ENCODE assay signal across 1 cellular context in the genomic region with DNA sequence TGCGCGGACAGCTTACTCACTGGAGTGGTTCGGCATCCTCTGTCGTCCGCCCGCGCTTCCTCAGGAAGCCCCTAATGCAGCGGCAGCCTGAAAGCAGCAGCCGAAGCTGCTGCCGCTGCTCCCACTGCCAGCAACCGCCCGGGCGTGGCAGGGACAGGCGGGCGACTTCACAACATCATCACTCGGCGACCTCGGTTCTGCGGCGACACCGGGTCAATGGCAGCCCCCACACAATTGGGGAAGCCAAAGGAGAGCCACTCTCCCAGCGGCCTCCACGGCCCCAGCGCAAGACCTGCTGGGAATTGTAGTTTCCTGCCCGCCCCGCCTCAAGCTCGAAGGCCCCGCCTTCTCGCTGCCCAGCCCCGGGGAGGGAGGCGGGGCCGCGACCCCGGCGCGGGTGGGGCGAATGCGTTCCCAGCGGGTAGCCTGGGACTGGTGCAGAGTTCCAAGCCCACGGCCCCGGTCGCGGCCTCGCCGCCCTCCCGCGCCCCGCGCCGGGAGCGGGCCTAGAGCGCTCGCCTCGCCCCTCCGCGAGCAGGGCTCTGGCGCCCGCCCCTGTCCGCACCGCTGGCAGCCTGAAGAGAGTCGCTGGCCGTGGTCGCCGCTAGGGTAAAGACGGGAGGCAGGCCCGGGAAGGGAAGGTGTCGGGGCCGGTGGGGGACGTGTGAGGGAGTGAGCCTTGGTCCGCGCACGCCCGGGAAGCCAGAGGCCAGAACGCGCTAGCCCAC.
TF ChIP-seq lines count a peak whose summit lies in the region.

A gene with protein sequence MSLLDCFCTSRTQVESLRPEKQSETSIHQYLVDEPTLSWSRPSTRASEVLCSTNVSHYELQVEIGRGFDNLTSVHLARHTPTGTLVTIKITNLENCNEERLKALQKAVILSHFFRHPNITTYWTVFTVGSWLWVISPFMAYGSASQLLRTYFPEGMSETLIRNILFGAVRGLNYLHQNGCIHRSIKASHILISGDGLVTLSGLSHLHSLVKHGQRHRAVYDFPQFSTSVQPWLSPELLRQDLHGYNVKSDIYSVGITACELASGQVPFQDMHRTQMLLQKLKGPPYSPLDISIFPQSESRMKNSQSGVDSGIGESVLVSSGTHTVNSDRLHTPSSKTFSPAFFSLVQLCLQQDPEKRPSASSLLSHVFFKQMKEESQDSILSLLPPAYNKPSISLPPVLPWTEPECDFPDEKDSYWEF (plus strand): TSS at position 411 of the 728 bp plus-strand sequence. CDS start 3,101 bp downstream, outside the sequence.
A gene with protein sequence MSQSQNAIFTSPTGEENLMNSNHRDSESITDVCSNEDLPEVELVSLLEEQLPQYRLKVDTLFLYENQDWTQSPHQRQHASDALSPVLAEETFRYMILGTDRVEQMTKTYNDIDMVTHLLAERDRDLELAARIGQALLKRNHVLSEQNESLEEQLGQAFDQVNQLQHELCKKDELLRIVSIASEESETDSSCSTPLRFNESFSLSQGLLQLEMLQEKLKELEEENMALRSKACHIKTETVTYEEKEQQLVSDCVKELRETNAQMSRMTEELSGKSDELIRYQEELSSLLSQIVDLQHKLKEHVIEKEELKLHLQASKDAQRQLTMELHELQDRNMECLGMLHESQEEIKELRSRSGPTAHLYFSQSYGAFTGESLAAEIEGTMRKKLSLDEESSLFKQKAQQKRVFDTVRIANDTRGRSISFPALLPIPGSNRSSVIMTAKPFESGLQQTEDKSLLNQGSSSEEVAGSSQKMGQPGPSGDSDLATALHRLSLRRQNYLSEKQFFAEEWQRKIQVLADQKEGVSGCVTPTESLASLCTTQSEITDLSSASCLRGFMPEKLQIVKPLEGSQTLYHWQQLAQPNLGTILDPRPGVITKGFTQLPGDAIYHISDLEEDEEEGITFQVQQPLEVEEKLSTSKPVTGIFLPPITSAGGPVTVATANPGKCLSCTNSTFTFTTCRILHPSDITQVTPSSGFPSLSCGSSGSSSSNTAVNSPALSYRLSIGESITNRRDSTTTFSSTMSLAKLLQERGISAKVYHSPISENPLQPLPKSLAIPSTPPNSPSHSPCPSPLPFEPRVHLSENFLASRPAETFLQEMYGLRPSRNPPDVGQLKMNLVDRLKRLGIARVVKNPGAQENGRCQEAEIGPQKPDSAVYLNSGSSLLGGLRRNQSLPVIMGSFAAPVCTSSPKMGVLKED (minus strand): TSS at position 129 of the 728 bp plus-strand sequence. CDS start 30,951 bp downstream, outside the sequence.

TF ChIP-seq in WTC11, 78 proteins besides CTCF, POLR2A, EP300 and RAD21 (continued from another document and continues in another):
- TF ChIP-seq, protein P1, sequence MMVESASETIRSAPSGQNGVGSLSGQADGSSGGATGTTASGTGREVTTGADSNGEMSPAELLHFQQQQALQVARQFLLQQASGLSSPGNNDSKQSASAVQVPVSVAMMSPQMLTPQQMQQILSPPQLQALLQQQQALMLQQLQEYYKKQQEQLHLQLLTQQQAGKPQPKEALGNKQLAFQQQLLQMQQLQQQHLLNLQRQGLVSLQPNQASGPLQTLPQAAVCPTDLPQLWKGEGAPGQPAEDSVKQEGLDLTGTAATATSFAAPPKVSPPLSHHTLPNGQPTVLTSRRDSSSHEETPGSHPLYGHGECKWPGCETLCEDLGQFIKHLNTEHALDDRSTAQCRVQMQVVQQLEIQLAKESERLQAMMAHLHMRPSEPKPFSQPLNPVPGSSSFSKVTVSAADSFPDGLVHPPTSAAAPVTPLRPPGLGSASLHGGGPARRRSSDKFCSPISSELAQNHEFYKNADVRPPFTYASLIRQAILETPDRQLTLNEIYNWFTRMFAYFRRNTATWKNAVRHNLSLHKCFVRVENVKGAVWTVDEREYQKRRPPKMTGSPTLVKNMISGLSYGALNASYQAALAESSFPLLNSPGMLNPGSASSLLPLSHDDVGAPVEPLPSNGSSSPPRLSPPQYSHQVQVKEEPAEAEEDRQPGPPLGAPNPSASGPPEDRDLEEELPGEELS (CRISPR knock-in tag; IDR thresholded peaks at IDR 0.05): peak; percentile 43
- TF ChIP-seq, protein P2, sequence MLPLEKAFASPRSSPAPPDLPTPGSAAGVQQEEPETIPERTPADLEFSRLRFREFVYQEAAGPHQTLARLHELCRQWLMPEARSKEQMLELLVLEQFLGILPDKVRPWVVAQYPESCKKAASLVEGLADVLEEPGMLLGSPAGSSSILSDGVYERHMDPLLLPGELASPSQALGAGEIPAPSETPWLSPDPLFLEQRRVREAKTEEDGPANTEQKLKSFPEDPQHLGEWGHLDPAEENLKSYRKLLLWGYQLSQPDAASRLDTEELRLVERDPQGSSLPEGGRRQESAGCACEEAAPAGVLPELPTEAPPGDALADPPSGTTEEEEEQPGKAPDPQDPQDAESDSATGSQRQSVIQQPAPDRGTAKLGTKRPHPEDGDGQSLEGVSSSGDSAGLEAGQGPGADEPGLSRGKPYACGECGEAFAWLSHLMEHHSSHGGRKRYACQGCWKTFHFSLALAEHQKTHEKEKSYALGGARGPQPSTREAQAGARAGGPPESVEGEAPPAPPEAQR (CRISPR knock-in tag; IDR thresholded peaks at IDR 0.05): no peak
- TF ChIP-seq, protein P3, sequence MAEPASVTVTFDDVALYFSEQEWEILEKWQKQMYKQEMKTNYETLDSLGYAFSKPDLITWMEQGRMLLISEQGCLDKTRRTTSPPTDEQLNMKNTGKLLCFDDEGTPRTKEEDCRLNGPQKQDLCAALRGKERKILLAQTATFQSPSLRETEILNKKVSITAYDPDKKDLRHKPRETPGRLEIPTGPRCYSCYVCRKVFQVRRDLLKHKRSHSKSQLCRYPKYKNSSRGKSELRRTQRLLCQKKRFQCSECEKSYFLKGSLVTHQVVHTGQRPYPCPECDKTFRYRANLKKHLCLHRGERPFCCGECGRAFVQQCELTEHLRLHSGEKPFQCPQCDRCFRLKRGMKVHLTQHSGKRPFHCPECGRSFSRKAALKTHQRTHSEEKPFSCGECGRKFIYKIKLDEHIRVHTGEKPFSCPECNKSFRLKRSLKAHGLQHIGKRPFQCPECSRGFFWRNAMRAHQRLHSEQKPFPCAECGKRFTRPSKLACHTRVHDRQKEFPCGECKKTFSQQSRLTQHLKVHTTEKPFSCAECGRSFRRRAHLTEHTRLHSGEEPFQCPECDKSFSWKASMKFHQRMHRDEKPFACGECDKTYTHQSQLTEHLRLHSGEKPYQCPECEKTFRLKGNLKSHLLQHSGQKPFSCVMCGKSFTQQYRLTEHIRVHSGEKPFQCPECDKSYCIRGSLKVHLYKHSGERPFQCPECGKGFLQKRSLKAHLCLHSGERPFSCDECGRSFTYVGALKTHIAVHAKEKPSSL (CRISPR knock-in tag; conservative IDR thresholded peaks at IDR 0.05): no peak
- TF ChIP-seq SP1 (CRISPR knock-in tag; conservative IDR thresholded peaks at IDR 0.05) (peak; percentile 86), ESRRA (CRISPR knock-in tag; IDR thresholded peaks at IDR 0.05; ENCODE audit: borderline replicate concordance) (no peak; the same call in 1 of the 2 replicates), OVOL2 (CRISPR knock-in tag; IDR thresholded peaks at IDR 0.05; ENCODE audit: borderline replicate concordance) (no peak), TCF7 (CRISPR knock-in tag; IDR thresholded peaks at IDR 0.05; ENCODE audit: low read depth) (no peak), FOXK1 (CRISPR knock-in tag; IDR thresholded peaks at IDR 0.05) (peak; percentile 70), HMGA2 (CRISPR knock-in tag; IDR thresholded peaks at IDR 0.05) (no peak), PRRX2 (CRISPR knock-in tag; IDR thresholded peaks at IDR 0.05) (no peak), FOXP1 (CRISPR knock-in tag; IDR thresholded peaks at IDR 0.05; ENCODE audit: borderline replicate concordance) (peak; percentile 62), ZNF416 (CRISPR knock-in tag; IDR thresholded peaks at IDR 0.05) (0 out of 2 replicates have a peak, but pooled peaks have one; percentile 29), ELF4 (CRISPR knock-in tag; IDR thresholded peaks at IDR 0.05; ENCODE audit: low read depth) (no peak), GABPB1 (CRISPR knock-in tag; IDR thresholded peaks at IDR 0.05) (peak; percentile 77; the same call in 1 of the 2 replicates), TEAD1 (CRISPR knock-in tag; IDR thresholded peaks at IDR 0.05) (no peak; the same call in 1 of the 2 replicates), JUN (CRISPR knock-in tag; IDR thresholded peaks at IDR 0.05) (peak; percentile 36; the same call in 1 of the 2 replicates), NFYB (CRISPR knock-in tag; conservative IDR thresholded peaks at IDR 0.05; ENCODE audit: low read depth) (0 out of 2 replicates have a peak, but pooled peaks have one; percentile 25), TP53 (CRISPR knock-in tag; IDR thresholded peaks at IDR 0.05) (no peak), EMX1 (CRISPR knock-in tag; IDR thresholded peaks at IDR 0.05) (no peak), SOX15 (CRISPR knock-in tag; IDR thresholded peaks at IDR 0.05) (no peak), TEAD4 (CRISPR knock-in tag; IDR thresholded peaks at IDR 0.05) (no peak)
- TF ChIP-seq, protein P4, sequence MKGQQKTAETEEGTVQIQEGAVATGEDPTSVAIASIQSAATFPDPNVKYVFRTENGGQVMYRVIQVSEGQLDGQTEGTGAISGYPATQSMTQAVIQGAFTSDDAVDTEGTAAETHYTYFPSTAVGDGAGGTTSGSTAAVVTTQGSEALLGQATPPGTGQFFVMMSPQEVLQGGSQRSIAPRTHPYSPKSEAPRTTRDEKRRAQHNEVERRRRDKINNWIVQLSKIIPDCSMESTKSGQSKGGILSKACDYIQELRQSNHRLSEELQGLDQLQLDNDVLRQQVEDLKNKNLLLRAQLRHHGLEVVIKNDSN (CRISPR knock-in tag; IDR thresholded peaks at IDR 0.05): peak; percentile 46; the same call in 1 of the 2 replicates
- TF ChIP-seq, protein P5, sequence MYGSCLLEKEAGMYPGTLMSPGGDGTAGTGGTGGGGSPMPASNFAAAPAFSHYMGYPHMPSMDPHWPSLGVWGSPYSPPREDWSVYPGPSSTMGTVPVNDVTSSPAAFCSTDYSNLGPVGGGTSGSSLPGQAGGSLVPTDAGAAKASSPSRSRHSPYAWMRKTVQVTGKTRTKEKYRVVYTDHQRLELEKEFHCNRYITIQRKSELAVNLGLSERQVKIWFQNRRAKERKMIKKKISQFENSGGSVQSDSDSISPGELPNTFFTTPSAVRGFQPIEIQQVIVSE (CRISPR knock-in tag; IDR thresholded peaks at IDR 0.05; ENCODE audit: borderline replicate concordance): no peak
- TF ChIP-seq, protein P6, sequence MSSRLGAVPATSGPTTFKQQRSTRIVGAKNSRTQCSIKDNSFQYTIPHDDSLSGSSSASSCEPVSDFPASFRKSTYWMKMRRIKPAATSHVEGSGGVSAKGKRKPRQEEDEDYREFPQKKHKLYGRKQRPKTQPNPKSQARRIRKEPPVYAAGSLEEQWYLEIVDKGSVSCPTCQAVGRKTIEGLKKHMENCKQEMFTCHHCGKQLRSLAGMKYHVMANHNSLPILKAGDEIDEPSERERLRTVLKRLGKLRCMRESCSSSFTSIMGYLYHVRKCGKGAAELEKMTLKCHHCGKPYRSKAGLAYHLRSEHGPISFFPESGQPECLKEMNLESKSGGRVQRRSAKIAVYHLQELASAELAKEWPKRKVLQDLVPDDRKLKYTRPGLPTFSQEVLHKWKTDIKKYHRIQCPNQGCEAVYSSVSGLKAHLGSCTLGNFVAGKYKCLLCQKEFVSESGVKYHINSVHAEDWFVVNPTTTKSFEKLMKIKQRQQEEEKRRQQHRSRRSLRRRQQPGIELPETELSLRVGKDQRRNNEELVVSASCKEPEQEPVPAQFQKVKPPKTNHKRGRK (CRISPR knock-in tag; IDR thresholded peaks at IDR 0.05; ENCODE audit: borderline replicate concordance): no peak
- TF ChIP-seq, protein P7, sequence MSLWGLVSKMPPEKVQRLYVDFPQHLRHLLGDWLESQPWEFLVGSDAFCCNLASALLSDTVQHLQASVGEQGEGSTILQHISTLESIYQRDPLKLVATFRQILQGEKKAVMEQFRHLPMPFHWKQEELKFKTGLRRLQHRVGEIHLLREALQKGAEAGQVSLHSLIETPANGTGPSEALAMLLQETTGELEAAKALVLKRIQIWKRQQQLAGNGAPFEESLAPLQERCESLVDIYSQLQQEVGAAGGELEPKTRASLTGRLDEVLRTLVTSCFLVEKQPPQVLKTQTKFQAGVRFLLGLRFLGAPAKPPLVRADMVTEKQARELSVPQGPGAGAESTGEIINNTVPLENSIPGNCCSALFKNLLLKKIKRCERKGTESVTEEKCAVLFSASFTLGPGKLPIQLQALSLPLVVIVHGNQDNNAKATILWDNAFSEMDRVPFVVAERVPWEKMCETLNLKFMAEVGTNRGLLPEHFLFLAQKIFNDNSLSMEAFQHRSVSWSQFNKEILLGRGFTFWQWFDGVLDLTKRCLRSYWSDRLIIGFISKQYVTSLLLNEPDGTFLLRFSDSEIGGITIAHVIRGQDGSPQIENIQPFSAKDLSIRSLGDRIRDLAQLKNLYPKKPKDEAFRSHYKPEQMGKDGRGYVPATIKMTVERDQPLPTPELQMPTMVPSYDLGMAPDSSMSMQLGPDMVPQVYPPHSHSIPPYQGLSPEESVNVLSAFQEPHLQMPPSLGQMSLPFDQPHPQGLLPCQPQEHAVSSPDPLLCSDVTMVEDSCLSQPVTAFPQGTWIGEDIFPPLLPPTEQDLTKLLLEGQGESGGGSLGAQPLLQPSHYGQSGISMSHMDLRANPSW (CRISPR knock-in tag; conservative IDR thresholded peaks at IDR 0.05; ENCODE audit: low read depth): no peak
- TF ChIP-seq, protein P8, sequence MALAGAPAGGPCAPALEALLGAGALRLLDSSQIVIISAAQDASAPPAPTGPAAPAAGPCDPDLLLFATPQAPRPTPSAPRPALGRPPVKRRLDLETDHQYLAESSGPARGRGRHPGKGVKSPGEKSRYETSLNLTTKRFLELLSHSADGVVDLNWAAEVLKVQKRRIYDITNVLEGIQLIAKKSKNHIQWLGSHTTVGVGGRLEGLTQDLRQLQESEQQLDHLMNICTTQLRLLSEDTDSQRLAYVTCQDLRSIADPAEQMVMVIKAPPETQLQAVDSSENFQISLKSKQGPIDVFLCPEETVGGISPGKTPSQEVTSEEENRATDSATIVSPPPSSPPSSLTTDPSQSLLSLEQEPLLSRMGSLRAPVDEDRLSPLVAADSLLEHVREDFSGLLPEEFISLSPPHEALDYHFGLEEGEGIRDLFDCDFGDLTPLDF (CRISPR knock-in tag; IDR thresholded peaks at IDR 0.05): no peak
- TF ChIP-seq, protein P9, sequence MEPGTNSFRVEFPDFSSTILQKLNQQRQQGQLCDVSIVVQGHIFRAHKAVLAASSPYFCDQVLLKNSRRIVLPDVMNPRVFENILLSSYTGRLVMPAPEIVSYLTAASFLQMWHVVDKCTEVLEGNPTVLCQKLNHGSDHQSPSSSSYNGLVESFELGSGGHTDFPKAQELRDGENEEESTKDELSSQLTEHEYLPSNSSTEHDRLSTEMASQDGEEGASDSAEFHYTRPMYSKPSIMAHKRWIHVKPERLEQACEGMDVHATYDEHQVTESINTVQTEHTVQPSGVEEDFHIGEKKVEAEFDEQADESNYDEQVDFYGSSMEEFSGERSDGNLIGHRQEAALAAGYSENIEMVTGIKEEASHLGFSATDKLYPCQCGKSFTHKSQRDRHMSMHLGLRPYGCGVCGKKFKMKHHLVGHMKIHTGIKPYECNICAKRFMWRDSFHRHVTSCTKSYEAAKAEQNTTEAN (CRISPR knock-in tag; IDR thresholded peaks at IDR 0.05): no peak
- TF ChIP-seq, protein P10, sequence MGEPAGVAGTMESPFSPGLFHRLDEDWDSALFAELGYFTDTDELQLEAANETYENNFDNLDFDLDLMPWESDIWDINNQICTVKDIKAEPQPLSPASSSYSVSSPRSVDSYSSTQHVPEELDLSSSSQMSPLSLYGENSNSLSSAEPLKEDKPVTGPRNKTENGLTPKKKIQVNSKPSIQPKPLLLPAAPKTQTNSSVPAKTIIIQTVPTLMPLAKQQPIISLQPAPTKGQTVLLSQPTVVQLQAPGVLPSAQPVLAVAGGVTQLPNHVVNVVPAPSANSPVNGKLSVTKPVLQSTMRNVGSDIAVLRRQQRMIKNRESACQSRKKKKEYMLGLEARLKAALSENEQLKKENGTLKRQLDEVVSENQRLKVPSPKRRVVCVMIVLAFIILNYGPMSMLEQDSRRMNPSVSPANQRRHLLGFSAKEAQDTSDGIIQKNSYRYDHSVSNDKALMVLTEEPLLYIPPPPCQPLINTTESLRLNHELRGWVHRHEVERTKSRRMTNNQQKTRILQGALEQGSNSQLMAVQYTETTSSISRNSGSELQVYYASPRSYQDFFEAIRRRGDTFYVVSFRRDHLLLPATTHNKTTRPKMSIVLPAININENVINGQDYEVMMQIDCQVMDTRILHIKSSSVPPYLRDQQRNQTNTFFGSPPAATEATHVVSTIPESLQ (CRISPR knock-in tag; IDR thresholded peaks at IDR 0.05): no peak
